In the genomic region with DNA sequence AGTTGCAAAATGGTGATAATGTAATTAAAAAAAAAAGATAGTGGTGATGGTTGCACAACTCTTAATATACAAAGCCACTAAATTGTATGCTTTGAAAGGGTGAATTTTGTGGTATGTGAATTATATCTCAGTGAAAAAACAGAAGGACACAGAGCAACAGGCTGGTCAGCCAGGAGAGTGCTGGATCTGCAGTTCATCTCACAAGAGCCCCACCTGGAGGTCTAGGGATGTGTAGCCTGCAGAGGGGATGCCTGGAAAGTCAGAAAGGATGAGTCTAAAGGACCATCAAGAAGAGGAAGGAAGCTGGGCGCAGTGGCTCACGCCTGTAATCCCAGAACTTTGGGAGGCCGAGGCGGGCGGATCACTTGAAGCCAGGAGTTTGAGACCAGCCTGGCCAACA, we compare ENCODE assay signal across 11 cellular contexts. TPM values are rescaled to one million over a fixed set of nuclear protein-coding genes. Genes with fewer than 3 reads are reported as not detected.
DNase-seq lines count a peak whose midpoint lies in the region; ATAC-seq, FAIRE-seq and TF ChIP-seq lines count a peak whose summit lies in the region.
"Had no signal": no experiment of that assay in that cellular context is flagged by ENCODE, and none has a peak within 500 bp of the region (broad histone marks: within the 10 kb centered on the region; RNA-seq: fewer than 3 reads in every experiment).

No MANE protein-coding gene starts in this region.

- no peak overlapping the region for H3K56ac ChIP-seq in IMR-90 (ENCODE audit: extremely low read depth, insufficient read depth, low read length)

- TF ChIP-seq POLR2A in IMR-90 (IDR thresholded peaks at IDR 0.05; ENCODE audit: low read depth, low read length) (no peak), GM12878 (IDR thresholded peaks at IDR 0.05; ENCODE audit: low read depth, low read length) (no peak)

- H4K20me1 ChIP-seq in IMR-90 (ENCODE audit: insufficient read depth, low read length) (peaks cover 53% of the 10 kb centered on the region), GM12878 (ENCODE audit: control insufficient read depth, insufficient read depth) (peaks cover 3% of the 10 kb centered on the region; the same call in 1 of the 2 replicates)

- H3K4me3 ChIP-seq in IMR-90 (ENCODE audit: insufficient read depth, low read depth, low read length) (no peak overlapping the region), GM12878 (no peak overlapping the region)

- no peak overlapping the region for H4K8ac ChIP-seq in IMR-90 (ENCODE audit: low read depth in 2 of 2, low read length in 2 of 2)

- no peak overlapping the region for H3K4me3 Mint-ChIP-seq in memory B cell

- DNase-seq in EH (ENCODE audit: low read depth) (peak; percentile 32), IMR-90 (no peak), GM12878 (ENCODE audit: low read depth, low spot score) (no peak), memory B cell (ENCODE audit: low spot score in 2 of 2) (no peak), epidermal melanocyte (ENCODE audit: insufficient read length, low spot score) (no peak), posterior cingulate gyrus (no peak)
- DNase-seq in activated naive CD4-positive, alpha-beta T cell treated with anti-CD3 and anti-CD28 coated beads, Interleukin-2, amount 50 U/mL, for 72 hours (ENCODE audit: low spot score in 2 of 2): no peak
- DNase-seq: NCI-H1092 treated with DMSO at 0.1 percent for 48 hours, RPMI8226 had no signal

- H3K27me3 ChIP-seq in IMR-90 (ENCODE audit: control insufficient read depth, insufficient read depth, low read length): no peaks in the 10 kb centered on the region
- no peaks in the 10 kb centered on the region for H3K27me3 ChIP-seq in GM12878 (replicated peaks in 1 of 2; ENCODE audit: control insufficient read depth in 2 of 2, insufficient read depth in 2 of 2, low read length in 1 of 2)

- no peak overlapping the region for H3K4ac ChIP-seq in IMR-90 (ENCODE audit: low read depth, low read length)

- no peak overlapping the region for H4K91ac ChIP-seq in IMR-90 (ENCODE audit: insufficient read depth, low read depth, low read length)

- H3K27me3 Mint-ChIP-seq in memory B cell: no peaks in the 10 kb centered on the region

- FAIRE-seq in GM12878 (lab: Jason Lieb, UNC): no peak

- H3K9me3 ChIP-seq in IMR-90 (ENCODE audit: control insufficient read depth, insufficient read depth, low read length) (no peaks in the 10 kb centered on the region), GM12878 (replicated peaks; ENCODE audit: control insufficient read depth, insufficient read depth, low read length) (no peaks in the 10 kb centered on the region)

- SMC1A ChIA-PET in GM12878 (lab: Charles Lee; ENCODE audit: uncharacterized antibody, unreplicated experiment): interaction anchor here (1.5 kb wide), 1 partner anchor 132 kb away, joined by 3 read pairs; no protein-coding TSS in a partner anchor

- peak overlapping the region; percentile 13 for H3K27ac Mint-ChIP-seq in memory B cell
- H3K27ac Mint-ChIP-seq in activated naive CD4-positive, alpha-beta T cell treated with anti-CD3 and anti-CD28 coated beads, Interleukin-2, amount 50 U/mL, for 72 hours: peak overlapping the region in 1 of 2 donors; percentile 90

- CTCF ChIA-PET in IMR-90 (lab: Yijun Ruan, JAX) (no interaction called here), GM12878 (lab: Yijun Ruan, JAX) (interaction anchor here (0.7 to 1.9 kb wide), 5 partner anchors 8 to 132 kb away, joined by 3 to 14 read pairs (median 4); no protein-coding TSS in a partner anchor)

- ATAC-seq in IMR-90 (ENCODE audit: low read depth) (peak; percentile 50), GM12878 (no peak), memory B cell (ENCODE audit: low read depth) (no peak)
- ATAC-seq in activated naive CD4-positive, alpha-beta T cell treated with anti-CD3 and anti-CD28 coated beads, Interleukin-2, amount 50 U/mL, for 72 hours: no peak

- H3K23ac ChIP-seq in IMR-90 (ENCODE audit: low read depth, low read length): no peak overlapping the region

- intact Hi-C loops in IMR-90 (cut with micrococcal nuclease) (no loop called here), GM12878 (cut with micrococcal nuclease; ENCODE audit: unreplicated experiment) (no loop called here), posterior cingulate gyrus (cut with DNase I) (no loop called here)

- H2AFZ ChIP-seq in IMR-90 (replicated peaks; ENCODE audit: low read length, poor library complexity) (no peak overlapping the region), GM12878 (ENCODE audit: control insufficient read depth, low read depth, low read length) (no peak overlapping the region)

- no peak overlapping the region for H3K9ac ChIP-seq in IMR-90 (ENCODE audit: low read depth, low read length)
- H3K9ac ChIP-seq in GM12878 (ENCODE audit: control insufficient read depth, insufficient read depth, low read length): no peak overlapping the region

- TF ChIP-seq EP300 in GM12878 (IDR thresholded peaks at IDR 0.05; ENCODE audit: borderline replicate concordance in 1 of 2, control insufficient read depth in 1 of 2, low read depth in 2 of 2, low read length in 2 of 2): no peak

- no peaks in the 10 kb centered on the region for H3K9me3 Mint-ChIP-seq in memory B cell
- no peaks in the 10 kb centered on the region for H3K9me3 Mint-ChIP-seq in activated naive CD4-positive, alpha-beta T cell treated with anti-CD3 and anti-CD28 coated beads, Interleukin-2, amount 50 U/mL, for 72 hours

- H2BK5ac ChIP-seq in IMR-90 (ENCODE audit: low read depth, low read length, poor library complexity, severe bottlenecking): no peak overlapping the region

- no peak overlapping the region for H2AK5ac ChIP-seq in IMR-90 (ENCODE audit: low read depth, low read length)

- no peak overlapping the region for H2BK15ac ChIP-seq in IMR-90 (ENCODE audit: low read depth, low read length)

- dilution Hi-C loops in IMR-90 (cut with HindIII; ENCODE audit: low sequenced_read_pairs, unreplicated experiment): no loop called here

- TF ChIP-seq CTCF in IMR-90 (conservative IDR thresholded peaks at IDR 0.05; ENCODE audit: low read depth, low read length) (peak; percentile 25; the same call in 1 of the 2 replicates), GM12878 (IDR thresholded peaks at IDR 0.05 in 2 of 3, conservative IDR thresholded peaks at IDR 0.05 in 1 of 3; ENCODE audit: control insufficient read depth in 2 of 3, extremely low read depth in 1 of 3, insufficient read depth in 1 of 3, low read depth in 3 of 3, low read length in 3 of 3) (peak in 2 of 3 experiments; percentile 21 to 25; a peak in 1 of 6 replicates)

- H4K5ac ChIP-seq in IMR-90 (ENCODE audit: low read depth, low read length): no peak overlapping the region

- peaks cover 3% of the 10 kb centered on the region for H3K4me1 Mint-ChIP-seq in memory B cell

- 0 out of 2 replicates have a peak, but pooled peaks cover 2% of the 10 kb centered on the region for H3K9me1 ChIP-seq in IMR-90 (ENCODE audit: insufficient read depth, low read length)

- no peaks in the 10 kb centered on the region for H3K4me1 ChIP-seq in IMR-90 (ENCODE audit: control insufficient read depth, insufficient read depth, low read length)
- no peaks in the 10 kb centered on the region for H3K4me1 ChIP-seq in GM12878 (ENCODE audit: control insufficient read depth, insufficient read depth, low read length)

- no CpG with 5 or more reads among the region's 5 CpGs for WGBS in IMR-90 (ENCODE audit: extremely low coverage in 2 of 2, insufficient read length in 1 of 2), 2 experiments
- 83% methylated on average over 5 of the region's 5 CpGs for WGBS in GM12878 (ENCODE audit: insufficient coverage, insufficient replicate concordance, low lambda C conversion rate, missing lambda C conversion rate)

- BruUV-seq in IMR-90 (replicated peaks; lab: Mats Ljungman, UMichigan): no TSS peak
- no TSS peak for BruUV-seq in GM12878 (replicated peaks; lab: Mats Ljungman, UMichigan)

- H3K79me2 ChIP-seq in GM12878 (ENCODE audit: control insufficient read depth, insufficient read depth, low read length): peaks cover 8% of the 10 kb centered on the region

- H3K27ac ChIP-seq in IMR-90 (ENCODE audit: insufficient read depth, low read length) (no peak overlapping the region), GM12878 (ENCODE audit: control insufficient read depth, insufficient read depth) (no peak overlapping the region)

- in situ Hi-C loops in IMR-90 (cut with MboI; ENCODE audit: low sequenced_read_pairs) (no loop called here), GM12878 (cut with MboI) (no loop called here)

- peaks cover 24 to 71% of the 10 kb centered on the region in 2 experiments for H3K79me1 ChIP-seq in IMR-90 (ENCODE audit: low read depth in 1 of 2, low read length in 2 of 2)

- no peak overlapping the region for H2BK120ac ChIP-seq in IMR-90 (ENCODE audit: low read depth, low read length)

- TF ChIP-seq RAD21 in IMR-90 (IDR thresholded peaks at IDR 0.05; ENCODE audit: low read length) (no peak; the same call in 1 of the 2 replicates), GM12878 (IDR thresholded peaks at IDR 0.05; ENCODE audit: insufficient read depth, low read depth, low read length) (no peak)

- H3K36me3 Mint-ChIP-seq in memory B cell: peaks cover 5% of the 10 kb centered on the region
- peaks cover 0 to 4% of the 10 kb centered on the region in 2 donors for H3K36me3 Mint-ChIP-seq in activated naive CD4-positive, alpha-beta T cell treated with anti-CD3 and anti-CD28 coated beads, Interleukin-2, amount 50 U/mL, for 72 hours

- no peak overlapping the region for H2BK20ac ChIP-seq in IMR-90 (ENCODE audit: low read depth, low read length)

- no peak overlapping the region for H3K4me2 ChIP-seq in IMR-90 (ENCODE audit: low read depth, low read length)
- no peak overlapping the region for H3K4me2 ChIP-seq in GM12878 (ENCODE audit: control insufficient read depth, insufficient read depth)

- no peak overlapping the region for H3K18ac ChIP-seq in IMR-90 (ENCODE audit: low read depth, low read length)

- no peak overlapping the region for H2AK9ac ChIP-seq in IMR-90 (replicated peaks; ENCODE audit: low read depth, low read length, poor library complexity)

- no peak overlapping the region for H3K14ac ChIP-seq in IMR-90 (replicated peaks; ENCODE audit: low read depth, low read length)

- RAD21 ChIA-PET in GM12878 (lab: Charles Lee; ENCODE audit: unreplicated experiment): interaction anchor here (0.5 to 1.0 kb wide), 3 partner anchors 16 to 132 kb away, joined by 3 to 4 read pairs (median 3); no protein-coding TSS in a partner anchor

- H3K36me3 ChIP-seq in IMR-90 (ENCODE audit: control insufficient read depth, insufficient read depth, low read length) (peaks cover 51% of the 10 kb centered on the region), GM12878 (ENCODE audit: control insufficient read depth in 2 of 2, insufficient read depth in 2 of 2, low read length in 1 of 2) (peaks cover 26 to 28% of the 10 kb centered on the region in 2 experiments)

- POLR2A ChIA-PET in IMR-90 (lab: Charles Lee; ENCODE audit: unreplicated experiment) (no interaction called here), GM12878 (lab: Charles Lee) (no interaction called here)

RNA-seq across cellular contexts. Expression of a gene that starts 9.0 kb away (rescaled TPM):
- total RNA-seq in IMR-90 (2012; rRNA removed): 37.8 and 39.7 TPM in 2 replicates
- 62.1 and 67.8 TPM in 2 replicates for polyA plus RNA-seq in IMR-90 (2012; rRNA removed)
- polyA plus RNA-seq in IMR-90 (2012; cell fraction: cytosol; rRNA removed): 47.0 and 48.8 TPM in 2 replicates
- polyA plus RNA-seq in IMR-90 (2012; cell fraction: nucleus; rRNA removed; ENCODE audit: low replicate concordance): 34.7 and 48.2 TPM in 2 replicates
- 25.4 and 28.9 TPM in 2 replicates for total RNA-seq in GM12878 (2013; cell fraction: nucleolus; rRNA removed)
- 10.0 and 12.2 TPM in 2 replicates for total RNA-seq in GM12878 (2014; rRNA removed)
- total RNA-seq in GM12878 (2014; rRNA removed; fragmentation: Illumina TruSeq; extraction: Trizol): 14.4 and 17.4 TPM in 2 replicates
- 36.6 and 40.9 TPM in 2 replicates for total RNA-seq in GM12878 (2021)
- 5.4 TPM for polyA plus RNA-seq in GM12878 (2011; ENCODE audit: low read depth)
- 15.7 and 29.8 TPM in 2 replicates for polyA plus RNA-seq in GM12878 (2011; rRNA removed)
- 41.0 and 42.2 TPM in 2 replicates for polyA plus RNA-seq in GM12878 (2011; cell fraction: cytosol; rRNA removed)
- 23.0 and 31.0 TPM in 2 replicates for polyA plus RNA-seq in GM12878 (2011; cell fraction: nucleus; rRNA removed)
- 14.0 and 14.6 TPM in 2 replicates for polyA plus RNA-seq in GM12878 (2012)
- 12.3 and 26.2 TPM in 2 replicates for polyA plus RNA-seq in GM12878 (2014; fragmentation: Illumina TruSeq; extraction: Trizol)
- polyA plus RNA-seq in GM12878 (2014; fragmentation: Nextera tagmentation; extraction: Ambion mirVana): 1 to 10 TPM; 3.5 to 5.8 TPM
- 23.1 and 26.0 TPM in 2 replicates for polyA plus RNA-seq in GM12878 (2014; rRNA removed)
- 10 to 100 TPM; 58.7 to 62.7 TPM for polyA plus RNA-seq in GM12878 (2016; fragmentation: Nextera tagmentation; extraction: Ambion mirVana)
- 23.0 and 37.8 TPM in 2 replicates for polyA minus RNA-seq in GM12878 (2011; rRNA and poly(A)+ RNA removed)
- polyA minus RNA-seq in GM12878 (2011; cell fraction: cytosol; rRNA and poly(A)+ RNA removed): 6.1 and 9.0 TPM in 2 replicates
- polyA minus RNA-seq in GM12878 (2011; cell fraction: nucleus; rRNA and poly(A)+ RNA removed): 12.0 and 23.2 TPM in 2 replicates
- total RNA-seq in activated naive CD4-positive, alpha-beta T cell treated with anti-CD3 and anti-CD28 coated beads, Interleukin-2, amount 50 U/mL, for 72 hours: 10 to 100 TPM; 11.2 to 32.7 TPM

RNA-seq across cellular contexts. Expression of a gene that starts 25.6 kb away (rescaled TPM):
- total RNA-seq in IMR-90 (2012; rRNA removed) (2.5 and 2.8 TPM in 2 replicates), GM12878 (2014; rRNA removed) (not detected in 2 replicates), GM12878 (2014; rRNA removed; fragmentation: Illumina TruSeq; extraction: Trizol) (not detected in 2 replicates), GM12878 (2021) (0.08 and 0.13 TPM in 2 replicates)
- polyA plus RNA-seq in IMR-90 (2012; rRNA removed) (23.1 and 26.3 TPM in 2 replicates), GM12878 (2011; rRNA removed) (not detected in 2 replicates), GM12878 (2014; fragmentation: Illumina TruSeq; extraction: Trizol) (not detected in 2 replicates), GM12878 (2014; fragmentation: Nextera tagmentation; extraction: Ambion mirVana) (not detected), GM12878 (2014; rRNA removed) (not detected in 2 replicates), GM12878 (2016; fragmentation: Nextera tagmentation; extraction: Ambion mirVana) (not detected)
- polyA plus RNA-seq in IMR-90 (2012; cell fraction: cytosol; rRNA removed): 13.8 and 28.0 TPM in 2 replicates
- 55.2 and 128 TPM in 2 replicates for polyA plus RNA-seq in IMR-90 (2012; cell fraction: nucleus; rRNA removed; ENCODE audit: low replicate concordance)
- not detected in 2 replicates for total RNA-seq in GM12878 (2013; cell fraction: nucleolus; rRNA removed)
- not detected for polyA plus RNA-seq in GM12878 (2011; ENCODE audit: low read depth)
- polyA plus RNA-seq in GM12878 (2011; cell fraction: cytosol; rRNA removed): not detected in 2 replicates
- polyA plus RNA-seq in GM12878 (2011; cell fraction: nucleus; rRNA removed): not detected in 2 replicates
- not detected in 2 replicates for polyA plus RNA-seq in GM12878 (2012)
- polyA minus RNA-seq in GM12878 (2011; rRNA and poly(A)+ RNA removed): not detected in 2 replicates
- not detected in 2 replicates for polyA minus RNA-seq in GM12878 (2011; cell fraction: cytosol; rRNA and poly(A)+ RNA removed)
- not detected in 2 replicates for polyA minus RNA-seq in GM12878 (2011; cell fraction: nucleus; rRNA and poly(A)+ RNA removed)
- not detected for total RNA-seq in activated naive CD4-positive, alpha-beta T cell treated with anti-CD3 and anti-CD28 coated beads, Interleukin-2, amount 50 U/mL, for 72 hours
- total RNA-seq: dermis microvascular lymphatic vessel endothelial cell, pulmonary artery endothelial cell had no signal

RNA-seq across cellular contexts. Expression of a gene that starts 54.4 kb away (rescaled TPM):
- total RNA-seq in IMR-90 (2012; rRNA removed) (22.2 and 22.8 TPM in 2 replicates), GM12878 (2014; rRNA removed) (10.2 and 11.1 TPM in 2 replicates), GM12878 (2014; rRNA removed; fragmentation: Illumina TruSeq; extraction: Trizol) (8.1 and 8.2 TPM in 2 replicates), GM12878 (2021) (17.7 and 18.3 TPM in 2 replicates)
- polyA plus RNA-seq in IMR-90 (2012; rRNA removed) (92.8 and 103 TPM in 2 replicates), GM12878 (2011; rRNA removed) (26.4 and 32.2 TPM in 2 replicates), GM12878 (2014; fragmentation: Illumina TruSeq; extraction: Trizol) (6.2 and 12.2 TPM in 2 replicates), GM12878 (2014; fragmentation: Nextera tagmentation; extraction: Ambion mirVana) (10 to 100 TPM; 10.5 to 16.1 TPM), GM12878 (2014; rRNA removed) (22.3 and 22.6 TPM in 2 replicates), GM12878 (2016; fragmentation: Nextera tagmentation; extraction: Ambion mirVana) (10 to 100 TPM; 20.5 to 22.7 TPM)
- 118 and 174 TPM in 2 replicates for polyA plus RNA-seq in IMR-90 (2012; cell fraction: cytosol; rRNA removed)
- 167 and 222 TPM in 2 replicates for polyA plus RNA-seq in IMR-90 (2012; cell fraction: nucleus; rRNA removed; ENCODE audit: low replicate concordance)
- total RNA-seq in GM12878 (2013; cell fraction: nucleolus; rRNA removed): 9.0 and 9.7 TPM in 2 replicates
- polyA plus RNA-seq in GM12878 (2011; ENCODE audit: low read depth): 16.7 TPM
- polyA plus RNA-seq in GM12878 (2011; cell fraction: cytosol; rRNA removed): 51.7 and 57.1 TPM in 2 replicates
- 47.0 and 51.2 TPM in 2 replicates for polyA plus RNA-seq in GM12878 (2011; cell fraction: nucleus; rRNA removed)
- 28.2 and 29.7 TPM in 2 replicates for polyA plus RNA-seq in GM12878 (2012)
- polyA minus RNA-seq in GM12878 (2011; rRNA and poly(A)+ RNA removed): 12.6 and 26.4 TPM in 2 replicates
- polyA minus RNA-seq in GM12878 (2011; cell fraction: cytosol; rRNA and poly(A)+ RNA removed): 7.5 and 16.2 TPM in 2 replicates
- polyA minus RNA-seq in GM12878 (2011; cell fraction: nucleus; rRNA and poly(A)+ RNA removed): 10.6 and 15.4 TPM in 2 replicates
- 10 to 100 TPM; 43.4 to 49.9 TPM for total RNA-seq in activated naive CD4-positive, alpha-beta T cell treated with anti-CD3 and anti-CD28 coated beads, Interleukin-2, amount 50 U/mL, for 72 hours
